In the genomic region with DNA sequence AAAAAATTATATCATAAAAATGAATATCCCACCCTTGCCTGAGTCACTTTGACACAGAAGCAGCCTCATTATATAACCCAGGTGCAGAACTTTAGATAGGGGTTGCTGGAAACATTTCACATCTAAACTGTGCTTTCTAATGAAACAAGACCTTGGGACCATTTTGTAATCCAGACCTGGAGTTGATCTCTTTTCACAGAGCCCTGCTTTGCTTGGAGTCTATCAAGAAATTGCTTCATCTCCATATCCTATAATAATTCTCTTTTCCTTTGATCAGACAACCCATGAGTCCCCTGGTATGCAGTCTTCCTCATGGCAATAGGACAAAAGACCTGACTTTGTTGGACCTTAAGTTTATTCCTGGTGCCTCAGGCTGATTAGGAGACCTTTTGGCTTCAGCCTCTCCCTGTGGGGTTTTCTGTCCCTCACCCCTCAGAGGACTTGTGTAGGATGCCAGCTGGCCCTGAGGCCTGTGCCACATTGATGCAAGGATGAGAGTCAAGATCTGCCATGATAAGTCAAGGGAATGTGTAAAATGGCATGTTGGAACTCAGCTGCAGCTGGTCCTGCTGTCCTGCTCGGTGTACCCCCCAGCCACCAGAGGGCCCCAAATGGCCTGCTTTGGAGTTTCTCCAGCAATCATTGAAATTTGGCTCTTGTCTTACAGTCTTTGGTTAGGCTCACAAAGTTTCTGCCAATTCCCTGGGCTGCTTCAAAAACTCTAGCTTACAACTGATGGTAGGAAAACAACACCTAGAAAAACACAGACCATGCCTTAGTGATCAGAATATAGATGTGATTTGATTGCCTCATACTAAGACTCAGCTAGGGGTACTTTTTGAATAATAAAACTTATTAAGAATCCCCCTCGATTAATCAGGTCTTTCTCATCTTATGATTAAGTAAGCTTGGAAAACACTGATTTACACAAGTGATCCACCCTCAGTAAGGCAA, we compare ENCODE assay signal across 9 cellular contexts.
A peak's percentile ranks its signal among the peaks of the same experiment; 100 is the strongest.
DNase-seq lines count a peak whose midpoint lies in the region; ATAC-seq and TF ChIP-seq lines count a peak whose summit lies in the region.
"Had no signal": no experiment of that assay in that cellular context is flagged by ENCODE, and none has a peak within 500 bp of the region (broad histone marks: within the 10 kb centered on the region; RNA-seq: fewer than 3 reads in every experiment).

No MANE protein-coding gene starts in this region.

- H3K4me1 Mint-ChIP-seq in nephron progenitor cell: peaks cover 24% of the 10 kb centered on the region

- ATAC-seq in esophagus mucosa: peak; percentile 68
- ATAC-seq in GM18867 (IDR thresholded peaks at IDR 0.05; ENCODE audit: unreplicated experiment): no peak
- no peak for ATAC-seq in HG03039 (IDR thresholded peaks at IDR 0.05; ENCODE audit: unreplicated experiment)

- H3K9me3 Mint-ChIP-seq in nephron progenitor cell: peaks cover 1% of the 10 kb centered on the region
- H3K9me3 Mint-ChIP-seq: natural killer cell treated with Interleukin-12 subunit alpha and Interleukin-12 subunit beta and Interleukin-15 and Interleukin-18, amount 100 ng/mL, for 72 hours had no signal

- H3K27me3 Mint-ChIP-seq in nephron progenitor cell (ENCODE audit: low read depth, poor library complexity): peaks cover 31% of the 10 kb centered on the region

- H3K27ac Mint-ChIP-seq in nephron progenitor cell: no peak overlapping the region
- H3K27ac Mint-ChIP-seq: natural killer cell treated with Interleukin-12 subunit alpha and Interleukin-12 subunit beta and Interleukin-15 and Interleukin-18, amount 100 ng/mL, for 72 hours had no signal

- H3K36me3 Mint-ChIP-seq in nephron progenitor cell (ENCODE audit: low read depth): no peaks in the 10 kb centered on the region
- H3K36me3 Mint-ChIP-seq: natural killer cell treated with Interleukin-12 subunit alpha and Interleukin-12 subunit beta and Interleukin-15 and Interleukin-18, amount 100 ng/mL, for 72 hours had no signal

- DNase-seq in DMS53 (lab: John Stamatoyannopoulos, UW) (peak; percentile 66), HPDE6-E6E7 (ENCODE audit: extremely low spot score) (peak; percentile 41), T-helper 1 cell (peak in 3 of 5 donors; percentile 3 to 14 (median 5)), nephron progenitor cell (peak; percentile 40), NCI-H2227 treated with DMSO at 0.1 percent for 48 hours (lab: John Stamatoyannopoulos, UW) (no peak)

- peak; percentile 46 for TF ChIP-seq CTCF in nephron progenitor cell (IDR thresholded peaks at IDR 0.05)

- H3K4me3 Mint-ChIP-seq in nephron progenitor cell: no peak overlapping the region
- H3K4me3 Mint-ChIP-seq: natural killer cell treated with Interleukin-12 subunit alpha and Interleukin-12 subunit beta and Interleukin-15 and Interleukin-18, amount 100 ng/mL, for 72 hours had no signal
